ENCODE assay signal across 8 cellular contexts in the genomic region with DNA sequence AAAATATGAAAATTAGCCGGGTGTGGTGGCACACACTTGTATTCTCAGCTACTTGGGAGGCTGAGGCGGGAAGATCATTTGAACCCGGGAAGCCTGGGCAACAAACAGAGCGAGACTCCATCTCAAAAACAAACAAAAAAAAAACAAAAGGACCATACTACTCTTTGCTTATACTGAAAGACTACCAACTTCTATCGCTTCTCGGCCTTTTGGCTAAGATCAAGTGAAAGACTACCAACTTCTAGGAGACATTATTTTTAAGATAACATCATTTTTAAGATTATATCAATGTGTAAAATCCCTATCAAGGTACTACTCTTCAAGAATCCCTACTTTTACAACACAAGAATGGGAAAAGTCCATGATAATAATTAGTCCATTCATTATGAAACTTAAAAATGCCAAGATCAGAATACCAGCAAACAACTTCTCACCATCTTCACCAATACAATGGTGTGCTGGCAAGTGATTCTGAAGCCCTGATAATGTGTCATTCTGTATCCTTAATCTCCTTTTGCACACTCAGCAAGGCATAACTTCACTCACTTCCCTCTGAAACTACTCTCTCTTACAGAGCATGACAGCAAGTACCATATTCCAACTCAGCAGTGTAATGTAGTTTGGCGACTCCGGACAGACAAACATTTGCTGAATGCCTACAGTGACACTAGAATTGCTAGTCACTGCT.
DNase-seq lines count a peak whose midpoint lies in the region; ATAC-seq and TF ChIP-seq lines count a peak whose summit lies in the region.

No MANE protein-coding gene starts in this region.

- no peak for TF ChIP-seq CTCF in AG10803 (conservative IDR thresholded peaks at IDR 0.05; ENCODE audit: low read length)

- ATAC-seq in GM18907 (IDR thresholded peaks at IDR 0.05; ENCODE audit: unreplicated experiment) (no peak), HG03097 (IDR thresholded peaks at IDR 0.05; ENCODE audit: low FRiP score, unreplicated experiment) (no peak)

- peak; percentile 17 for DNase-seq in AG10803 (ENCODE audit: low read depth)
- DNase-seq in KBM-7, result peak; percentile 38
- DNase-seq in astrocyte of the hippocampus (ENCODE audit: low read depth, low spot score), result peak; percentile 14
- peak; percentile 67 for DNase-seq in medulla oblongata (ENCODE audit: extremely low spot score)
- DNase-seq in kidney glomerular epithelial cell (lab: John Stamatoyannopoulos, UW), result no peak
- no peak for DNase-seq in GDM1 (lab: John Stamatoyannopoulos, UW)

- in situ Hi-C loops in KBM-7 (cut with MboI; ENCODE audit: low pct_unique_long_range_greater_than_20kb, low sequenced_read_pairs), result no loop called here

- peak overlapping the region; percentile 98 for H3K4me3 ChIP-seq in AG10803 (ENCODE audit: low read length)

Comparison
In these comparisons a context has a peak if more than half of its experiments do, and no peak if none do; other contexts are left out.
1. DNase-seq: peak in AG10803 (single experiment), KBM-7 (single experiment), astrocyte of the hippocampus (single experiment) and medulla oblongata (single experiment); none in kidney glomerular epithelial cell (single experiment) and GDM1 (single experiment).